Comparison of ENCODE assay signal across 24 cellular contexts in the genomic region with DNA sequence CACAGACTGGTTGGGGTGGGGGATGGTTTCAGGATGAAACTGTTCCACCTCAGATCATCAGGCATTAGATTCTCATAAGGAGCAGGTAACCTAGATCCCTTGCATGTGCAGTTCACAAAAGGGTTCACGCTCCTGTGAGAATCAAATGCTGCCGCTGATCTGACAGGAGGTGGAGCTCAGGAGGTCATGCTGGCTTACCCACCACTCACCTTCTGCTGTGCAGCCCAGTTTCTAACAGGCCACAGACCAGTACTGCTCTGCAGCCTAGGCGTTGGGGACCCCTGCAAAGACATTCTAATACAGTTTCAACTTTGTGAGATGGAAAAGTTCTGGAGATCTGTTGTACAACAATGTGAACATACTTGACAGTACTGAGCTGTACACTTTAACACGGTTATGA. TPM values are rescaled to one million over a fixed set of nuclear protein-coding genes. Genes with fewer than 3 reads are reported as not detected.
DNase-seq lines count a peak whose midpoint lies in the region; ATAC-seq and TF ChIP-seq lines count a peak whose summit lies in the region.
"Had no signal": no experiment of that assay in that cellular context is flagged by ENCODE, and none has a peak within 500 bp of the region (broad histone marks: within the 10 kb centered on the region; RNA-seq: fewer than 3 reads in every experiment).

No MANE protein-coding gene starts in this region.

- no peak for TF ChIP-seq CTCF in foreskin keratinocyte (conservative IDR thresholded peaks at IDR 0.05)

- H3K27me3 Mint-ChIP-seq in activated CD8-positive, alpha-beta memory T cell treated with anti-CD3 and anti-CD28 coated beads, Interleukin-2, amount 10 ng/mL, durations not matched to agents 7 days and 5 days: peaks cover 4% of the 10 kb centered on the region
- H3K27me3 Mint-ChIP-seq in T-helper 17 cell: peaks cover 22% of the 10 kb centered on the region

- CTCF ChIA-PET in activated CD8-positive, alpha-beta memory T cell treated with anti-CD3 and anti-CD28 coated beads, Interleukin-2, amount 10 ng/mL, durations not matched to agents 7 days and 5 days (lab: Charles Lee): interaction anchor here (0.7 to 3.9 kb wide), 13 partner anchors 8 to 711 kb away, joined by 3 to 21 read pairs (median 4); partner anchors contain the start of gene AGBL3

- H3K4me1 ChIP-seq in foreskin keratinocyte: no peaks in the 10 kb centered on the region
- H3K4me1 ChIP-seq: A549; BE2C; BLaER1 treated with 17β-estradiol and CSF1 and Interleukin-3, amounts not matched to agents 10 nM and 100 nM; HAP-1 had no signal

- H3K9me3 Mint-ChIP-seq in activated CD8-positive, alpha-beta memory T cell treated with anti-CD3 and anti-CD28 coated beads, Interleukin-2, amount 10 ng/mL, durations not matched to agents 7 days and 5 days (ENCODE audit: low read depth): no peaks in the 10 kb centered on the region
- H3K9me3 Mint-ChIP-seq: CD4-positive, alpha-beta T cell; HFFc6 had no signal

- no peaks in the 10 kb centered on the region for H3K36me3 Mint-ChIP-seq in activated CD8-positive, alpha-beta memory T cell treated with anti-CD3 and anti-CD28 coated beads, Interleukin-2, amount 10 ng/mL, durations not matched to agents 7 days and 5 days
- H3K36me3 Mint-ChIP-seq in T-helper 17 cell (ENCODE audit: low read depth): peaks cover 3% of the 10 kb centered on the region
- H3K36me3 Mint-ChIP-seq: CD14-positive monocyte; CD8-positive, alpha-beta memory T cell had no signal

- H3K27ac Mint-ChIP-seq in activated CD8-positive, alpha-beta memory T cell treated with anti-CD3 and anti-CD28 coated beads, Interleukin-2, amount 10 ng/mL, durations not matched to agents 7 days and 5 days: no peak overlapping the region
- H3K27ac Mint-ChIP-seq in T-helper 17 cell: peak overlapping the region; percentile 8
- H3K27ac Mint-ChIP-seq: CD14-positive monocyte; CD4-positive, alpha-beta T cell; CD8-positive, alpha-beta memory T cell; GM23338; HFFc6 had no signal

- no peak overlapping the region for H3K4me3 Mint-ChIP-seq in activated CD8-positive, alpha-beta memory T cell treated with anti-CD3 and anti-CD28 coated beads, Interleukin-2, amount 10 ng/mL, durations not matched to agents 7 days and 5 days
- no peak overlapping the region for H3K4me3 Mint-ChIP-seq in T-helper 17 cell
- H3K4me3 Mint-ChIP-seq: CD14-positive monocyte; CD4-positive, alpha-beta T cell; CD8-positive, alpha-beta memory T cell; GM23338; HFFc6 had no signal

- ATAC-seq in activated CD8-positive, alpha-beta memory T cell treated with anti-CD3 and anti-CD28 coated beads, Interleukin-2, amount 10 ng/mL, durations not matched to agents 7 days and 5 days: no peak
- no peak for ATAC-seq in T-helper 17 cell
- no peak for ATAC-seq in foreskin keratinocyte

- DNase-seq in activated CD8-positive, alpha-beta memory T cell treated with anti-CD3 and anti-CD28 coated beads, Interleukin-2, amount 50 U/mL, for 48 hours: peak; percentile 20
- no peak for DNase-seq in activated CD8-positive, alpha-beta memory T cell treated with anti-CD3 and anti-CD28 coated beads, Interleukin-2, amount 10 ng/mL, durations not matched to agents 7 days and 5 days
- DNase-seq in T-helper 17 cell: no peak
- peak; percentile 28 for DNase-seq in islet precursor cell
- no peak for DNase-seq in NCI-H146 (lab: John Stamatoyannopoulos, UW)
- DNase-seq in foreskin keratinocyte: no peak
- DNase-seq: 8988T; ACHN; AML-193; BE2C; CD4-positive, alpha-beta T cell; CD8-positive, alpha-beta memory T cell; DMS 273 treated with DMSO at 0.1 percent for 48 hours; DMS79; EL; GDM1; HFFc6 had no signal

- no peaks in the 10 kb centered on the region for H3K9me3 ChIP-seq in T-helper 17 cell (ENCODE audit: control insufficient read depth, low read length, poor library complexity, severe bottlenecking)
- H3K9me3 ChIP-seq: A549; BE2C; BLaER1 treated with 17β-estradiol and CSF1 and Interleukin-3, amounts not matched to agents 10 nM and 100 nM; HAP-1 had no signal

- H3K4me1 Mint-ChIP-seq in activated CD8-positive, alpha-beta memory T cell treated with anti-CD3 and anti-CD28 coated beads, Interleukin-2, amount 10 ng/mL, durations not matched to agents 7 days and 5 days: no peaks in the 10 kb centered on the region
- peaks cover 3% of the 10 kb centered on the region for H3K4me1 Mint-ChIP-seq in T-helper 17 cell
- H3K4me1 Mint-ChIP-seq: CD14-positive monocyte, GM23338 had no signal

- no peak overlapping the region for H3K27ac ChIP-seq in foreskin keratinocyte
- H3K27ac ChIP-seq: A549; BLaER1 treated with 17β-estradiol and CSF1 and Interleukin-3, amounts not matched to agents 10 nM and 100 nM had no signal

- no peaks in the 10 kb centered on the region for H3K27me3 ChIP-seq in foreskin keratinocyte
- H3K27me3 ChIP-seq: BE2C; BLaER1 treated with 17β-estradiol and CSF1 and Interleukin-3, amounts not matched to agents 10 nM and 100 nM had no signal

RNA-seq across cellular contexts. Expression of gene STRA8, which starts 39.9 kb away (rescaled TPM):
- total RNA-seq in activated CD8-positive, alpha-beta memory T cell treated with anti-CD3 and anti-CD28 coated beads, Interleukin-2, amount 10 ng/mL, durations not matched to agents 7 days and 5 days: not detected
- not detected for total RNA-seq in T-helper 17 cell
- not detected in 2 replicates for total RNA-seq in foreskin keratinocyte
- not detected in 2 replicates for polyA plus RNA-seq in foreskin keratinocyte
- total RNA-seq: CD4-positive, alpha-beta T cell; CD8-positive, alpha-beta memory T cell; GM12878; GM23338; H4; HFFc6 had no signal
- polyA plus RNA-seq: A549; CD14-positive monocyte; CD8-positive, alpha-beta memory T cell; GM23338 had no signal

Comparison
In these comparisons a context has a peak if more than half of its experiments do, and no peak if none do; other contexts are left out.
1. DNase-seq: peak in activated CD8-positive, alpha-beta memory T cell treated with anti-CD3 and anti-CD28 coated beads, Interleukin-2, amount 50 U/mL, for 48 hours (single experiment) and islet precursor cell (single experiment); none in activated CD8-positive, alpha-beta memory T cell treated with anti-CD3 and anti-CD28 coated beads, Interleukin-2, amount 10 ng/mL, durations not matched to agents 7 days and 5 days (single experiment), T-helper 17 cell (0 of 3), NCI-H146 (single experiment) and foreskin keratinocyte (0 of 2).